ENCODE assay signal across 8 cellular contexts in genomic region chr21:43658769-43659135, GRCh38. TPM values are rescaled to one million over a fixed set of nuclear protein-coding genes. Genes with fewer than 3 reads are reported as not detected.
A peak's percentile ranks its signal among the peaks of the same experiment; 100 is the strongest.
DNase-seq lines count a peak whose midpoint lies in the region; ATAC-seq and TF ChIP-seq lines count a peak whose summit lies in the region.

No MANE protein-coding gene starts in this region.

- H3K4me1 Mint-ChIP-seq in HFFc6 (ENCODE audit: low read depth), result peaks cover 38% of the 10 kb centered on the region
- H3K4me1 Mint-ChIP-seq in activated CD8-positive, alpha-beta T cell treated with anti-CD3 and anti-CD28 coated beads, Interleukin-2, amount 10 ng/mL, durations not matched to agents 7 days and 5 days (ENCODE audit: low read depth), result peaks cover 47% of the 10 kb centered on the region

- H3K27me3 ChIP-seq in right atrium auricular region (no peaks in the 10 kb centered on the region), skeletal muscle tissue (ENCODE audit: control insufficient read depth in 3 of 3, insufficient read depth in 3 of 3, low read length in 3 of 3) (no peaks in the 10 kb centered on the region)

- CTCF ChIA-PET in activated CD8-positive, alpha-beta T cell treated with anti-CD3 and anti-CD28 coated beads, Interleukin-2, amount 10 ng/mL, durations not matched to agents 7 days and 5 days (lab: Charles Lee), result no interaction called here

- H3K36me3 ChIP-seq in right atrium auricular region, result no peaks in the 10 kb centered on the region
- H3K36me3 ChIP-seq in skeletal muscle tissue (ENCODE audit: control insufficient read depth in 3 of 3, insufficient read depth in 3 of 3, low read length in 3 of 3), result peaks cover 0 to 11% (median 10%) of the 10 kb centered on the region in 3 donors

- H3K4me1 ChIP-seq in right atrium auricular region (peaks cover 0 to 20% of the 10 kb centered on the region in 2 donors), skeletal muscle tissue (ENCODE audit: control insufficient read depth in 3 of 3, insufficient read depth in 3 of 3, low read length in 3 of 3) (peaks cover 13 to 20% (median 15%) of the 10 kb centered on the region in 3 donors)

- peak overlapping the region; percentile 80 to 93 (median 93) for H3K9ac ChIP-seq in skeletal muscle tissue (ENCODE audit: low read depth in 1 of 3, low read length in 3 of 3)

- H3K36me3 Mint-ChIP-seq in HFFc6 (ENCODE audit: low read depth), result peaks cover 6% of the 10 kb centered on the region
- H3K36me3 Mint-ChIP-seq in activated CD8-positive, alpha-beta T cell treated with anti-CD3 and anti-CD28 coated beads, Interleukin-2, amount 10 ng/mL, durations not matched to agents 7 days and 5 days (ENCODE audit: low read depth), result peaks cover 29% of the 10 kb centered on the region

- no peak for TF ChIP-seq CTCF in HFFc6 (IDR thresholded peaks at IDR 0.05)
- no peak for TF ChIP-seq CTCF in right atrium auricular region (IDR thresholded peaks at IDR 0.05)

- peak overlapping the region; percentile 86 for H3K27ac Mint-ChIP-seq in HFFc6
- peak overlapping the region; percentile 94 for H3K27ac Mint-ChIP-seq in activated CD8-positive, alpha-beta T cell treated with anti-CD3 and anti-CD28 coated beads, Interleukin-2, amount 10 ng/mL, durations not matched to agents 7 days and 5 days

- ATAC-seq in activated CD8-positive, alpha-beta T cell treated with anti-CD3 and anti-CD28 coated beads, Interleukin-2, amount 10 ng/mL, durations not matched to agents 7 days and 5 days, result no peak
- ATAC-seq in HG03139 (IDR thresholded peaks at IDR 0.05; ENCODE audit: unreplicated experiment), result no peak

- no peaks in the 10 kb centered on the region for H3K9me3 Mint-ChIP-seq in HFFc6
- H3K9me3 Mint-ChIP-seq in activated CD8-positive, alpha-beta T cell treated with anti-CD3 and anti-CD28 coated beads, Interleukin-2, amount 10 ng/mL, durations not matched to agents 7 days and 5 days (ENCODE audit: insufficient read depth), result no peaks in the 10 kb centered on the region

- peak overlapping the region; percentile 79 to 84 for H3K27ac ChIP-seq in right atrium auricular region
- peak overlapping the region; percentile 81 for H3K27ac ChIP-seq in skeletal muscle tissue (ENCODE audit: low read depth, low read length)

- no peaks in the 10 kb centered on the region for H3K9me3 ChIP-seq in right atrium auricular region
- no peaks in the 10 kb centered on the region for H3K9me3 ChIP-seq in skeletal muscle tissue (ENCODE audit: control insufficient read depth in 3 of 3, low read length in 3 of 3)

- no peaks in the 10 kb centered on the region for H3K27me3 Mint-ChIP-seq in HFFc6 (ENCODE audit: insufficient read depth)
- H3K27me3 Mint-ChIP-seq in activated CD8-positive, alpha-beta T cell treated with anti-CD3 and anti-CD28 coated beads, Interleukin-2, amount 10 ng/mL, durations not matched to agents 7 days and 5 days (ENCODE audit: low read depth), result no peaks in the 10 kb centered on the region

- H3K4me3 ChIP-seq in right atrium auricular region (peak overlapping the region; percentile 86 to 95), skeletal muscle tissue (ENCODE audit: low read length in 3 of 3) (peak overlapping the region; percentile 78 to 97 (median 94))

- H3K4me3 Mint-ChIP-seq in HFFc6, result no peak overlapping the region; the same call in 1 of the 2 replicates
- peak overlapping the region; percentile 97 for H3K4me3 Mint-ChIP-seq in activated CD8-positive, alpha-beta T cell treated with anti-CD3 and anti-CD28 coated beads, Interleukin-2, amount 10 ng/mL, durations not matched to agents 7 days and 5 days

- POLR2A ChIA-PET in activated CD8-positive, alpha-beta T cell treated with anti-CD3 and anti-CD28 coated beads, Interleukin-2, amount 10 ng/mL, durations not matched to agents 7 days and 5 days (lab: Charles Lee), result interaction anchor here (0.5 to 0.7 kb wide), 2 partner anchors 13 to 64 kb away, joined by 3 read pairs; no protein-coding TSS in a partner anchor

- DNase-seq in HFFc6 (no peak), right atrium auricular region (ENCODE audit: low spot score) (no peak), NCI-H748 treated with DMSO at 0.1 percent for 48 hours (lab: John Stamatoyannopoulos, UW) (no peak), SW480 (ENCODE audit: low spot score) (no peak), SW 1271 (lab: John Stamatoyannopoulos, UW) (no peak)
- DNase-seq in activated CD8-positive, alpha-beta T cell treated with anti-CD3 and anti-CD28 coated beads, Interleukin-2, amount 10 ng/mL, durations not matched to agents 7 days and 5 days, result no peak

RNA-seq across cellular contexts. Expression of gene HSF2BP, which starts 0.5 kb away (rescaled TPM):
- total RNA-seq in HFFc6 (2021; fragmentation: NEBNext Ultra II Directional; extraction: Animal tissue kit (Norgen Biotek cat#: 25700)), result under 1 TPM; 0.33 to 0.90 (median 0.59) TPM
- total RNA-seq in activated CD8-positive, alpha-beta T cell treated with anti-CD3 and anti-CD28 coated beads, Interleukin-2, amount 10 ng/mL, durations not matched to agents 7 days and 5 days, result under 1 TPM; 0.18 to 0.24 TPM
- total RNA-seq in right atrium auricular region, result under 1 TPM; 0.44 to 0.67 TPM
- 1.6 TPM for total RNA-seq in skeletal muscle tissue

RNA-seq across cellular contexts. Expression of gene RRP1B, which starts 0.6 kb away (rescaled TPM):
- total RNA-seq in HFFc6 (2021; fragmentation: NEBNext Ultra II Directional; extraction: Animal tissue kit (Norgen Biotek cat#: 25700)), result 10 to 100 TPM; 26.9 to 34.4 (median 27.6) TPM
- total RNA-seq in activated CD8-positive, alpha-beta T cell treated with anti-CD3 and anti-CD28 coated beads, Interleukin-2, amount 10 ng/mL, durations not matched to agents 7 days and 5 days, result 10 to 100 TPM; 57.5 to 58.3 TPM
- total RNA-seq in right atrium auricular region (10 to 100 TPM; 10.5 to 16.0 TPM), skeletal muscle tissue (13.6 TPM)
